In genomic region chr19:16208847-16209246, GRCh38 we compare ENCODE assay signal across 16 cellular contexts. TPM values are rescaled to one million over a fixed set of nuclear protein-coding genes. Genes with fewer than 3 reads are reported as not detected.
DNase-seq lines count a peak whose midpoint lies in the region; ATAC-seq lines count a peak whose summit lies in the region.
"Had no signal": no experiment of that assay in that cellular context is flagged by ENCODE, and none has a peak within 500 bp of the region (broad histone marks: within the 10 kb centered on the region; RNA-seq: fewer than 3 reads in every experiment).

No MANE protein-coding gene starts in this region.

- H3K9me3 ChIP-seq in naive thymus-derived CD4-positive, alpha-beta T cell (ENCODE audit: control insufficient read depth in 2 of 3, low read length in 3 of 3) = no peaks in the 10 kb centered on the region

- no peaks in the 10 kb centered on the region for H3K9me3 Mint-ChIP-seq in activated naive CD8-positive, alpha-beta T cell (ENCODE audit: low read depth)
- H3K9me3 Mint-ChIP-seq in naive thymus-derived CD4-positive, alpha-beta T cell = peaks cover 0 to 3% (median 0%) of the 10 kb centered on the region in 11 donors

- CTCF ChIA-PET in naive thymus-derived CD4-positive, alpha-beta T cell (lab: Charles Lee) = interaction anchor here (0.6 kb wide), 1 partner anchor 40 kb away, joined by 4 read pairs; no protein-coding TSS in a partner anchor

- H3K27ac Mint-ChIP-seq in activated naive CD8-positive, alpha-beta T cell = peak overlapping the region; percentile 85
- peak overlapping the region in 5 of 9 donors; percentile 21 to 88 (median 83) for H3K27ac Mint-ChIP-seq in naive thymus-derived CD4-positive, alpha-beta T cell

- H3K4me1 Mint-ChIP-seq in activated naive CD8-positive, alpha-beta T cell (ENCODE audit: low read depth) = peaks cover 81% of the 10 kb centered on the region
- peaks cover 30 to 71% (median 59%) of the 10 kb centered on the region in 7 donors for H3K4me1 Mint-ChIP-seq in naive thymus-derived CD4-positive, alpha-beta T cell

- DNase-seq in activated effector memory CD4-positive, alpha-beta T cell treated with anti-CD3 and anti-CD28 coated beads, Interleukin-2, amount 50 U/mL, for 16 hours = peak; percentile 58
- DNase-seq in activated effector memory CD4-positive, alpha-beta T cell treated with Interleukin-2 at 50 U/mL for 16 hours = no peak
- DNase-seq in naive thymus-derived CD4-positive, alpha-beta T cell = no peak
- DNase-seq in SIG-M5 treated with dmso at 0.1 percent for 504 hours (lab: John Stamatoyannopoulos, UW; ENCODE audit: unreplicated experiment) (no peak), OCI-M2 (lab: John Stamatoyannopoulos, UW; ENCODE audit: unreplicated experiment) (no peak)
- DNase-seq: DMS53, Karpas-422, MG63, NCI-H1092, NCI-H146, NCI-H524 had no signal

- peaks cover 28% of the 10 kb centered on the region for H3K36me3 Mint-ChIP-seq in activated naive CD8-positive, alpha-beta T cell
- H3K36me3 Mint-ChIP-seq in naive thymus-derived CD4-positive, alpha-beta T cell = peaks cover 19 to 62% (median 48%) of the 10 kb centered on the region in 5 donors

- H3K27me3 ChIP-seq in naive thymus-derived CD4-positive, alpha-beta T cell (ENCODE audit: control insufficient read depth in 2 of 2, insufficient read depth in 2 of 2, low read length in 2 of 2) = no peaks in the 10 kb centered on the region
- H3K27me3 ChIP-seq: MG63 had no signal

- ATAC-seq in naive thymus-derived CD4-positive, alpha-beta T cell = no peak
- no peak for ATAC-seq in HG03175 (IDR thresholded peaks at IDR 0.05; ENCODE audit: unreplicated experiment)

- intact Hi-C loops in naive thymus-derived CD4-positive, alpha-beta T cell (cut with micrococcal nuclease) = no loop called here

- H3K4me3 Mint-ChIP-seq in activated naive CD8-positive, alpha-beta T cell = peak overlapping the region; percentile 46
- H3K4me3 Mint-ChIP-seq in naive thymus-derived CD4-positive, alpha-beta T cell = no peak overlapping the region

- H3K4me3 ChIP-seq in naive thymus-derived CD4-positive, alpha-beta T cell (ENCODE audit: low read length) = no peak overlapping the region
- H3K4me3 ChIP-seq: MG63 had no signal

- H3K4me1 ChIP-seq in naive thymus-derived CD4-positive, alpha-beta T cell (ENCODE audit: control insufficient read depth in 2 of 2, insufficient read depth in 2 of 2, low read length in 2 of 2) = peaks cover 0 to 19% of the 10 kb centered on the region in 2 donors

- POLR2A ChIA-PET in naive thymus-derived CD4-positive, alpha-beta T cell (lab: Charles Lee) = interaction anchor here (0.6 to 1.9 kb wide), 5 partner anchors 9 to 163 kb away, joined by 3 to 6 read pairs (median 4); partner anchors contain the start of gene KLF2

- H3K27me3 Mint-ChIP-seq in activated naive CD8-positive, alpha-beta T cell = no peaks in the 10 kb centered on the region
- no peaks in the 10 kb centered on the region for H3K27me3 Mint-ChIP-seq in naive thymus-derived CD4-positive, alpha-beta T cell

- peaks cover 4 to 70% (median 7%) of the 10 kb centered on the region in 3 experiments for H3K36me3 ChIP-seq in naive thymus-derived CD4-positive, alpha-beta T cell (ENCODE audit: control insufficient read depth in 2 of 3, insufficient read depth in 3 of 3, low read length in 3 of 3)

- H3K27ac ChIP-seq in naive thymus-derived CD4-positive, alpha-beta T cell (ENCODE audit: low read depth, low read length) = no peak overlapping the region
- H3K27ac ChIP-seq: C4-2B had no signal

RNA-seq across cellular contexts. Expression of gene AP1M1, which starts 11.1 kb away (rescaled TPM):
- total RNA-seq in naive thymus-derived CD4-positive, alpha-beta T cell = 100 to 1,000 TPM in 4 of 5 experiments, 10 to 100 TPM in 1; 94.9 to 149 (median 125) TPM
- 100 to 1,000 TPM; 134 to 169 TPM for polyA plus RNA-seq in naive thymus-derived CD4-positive, alpha-beta T cell

RNA-seq across cellular contexts. Expression of gene FAM32A, which starts 23.6 kb away (rescaled TPM):
- total RNA-seq in naive thymus-derived CD4-positive, alpha-beta T cell = 10 to 100 TPM; 45.9 to 69.4 (median 65.9) TPM
- polyA plus RNA-seq in naive thymus-derived CD4-positive, alpha-beta T cell = 100 to 1,000 TPM; 139 to 177 TPM

RNA-seq across cellular contexts. Expression of gene CIB3, which starts 35.5 kb away (rescaled TPM):
- not detected for total RNA-seq in naive thymus-derived CD4-positive, alpha-beta T cell
- not detected for polyA plus RNA-seq in naive thymus-derived CD4-positive, alpha-beta T cell
- total RNA-seq: A673, H1 had no signal
- polyA plus RNA-seq: H1 had no signal
